22 cellular contexts compared by ENCODE assay signal in the genomic region with DNA sequence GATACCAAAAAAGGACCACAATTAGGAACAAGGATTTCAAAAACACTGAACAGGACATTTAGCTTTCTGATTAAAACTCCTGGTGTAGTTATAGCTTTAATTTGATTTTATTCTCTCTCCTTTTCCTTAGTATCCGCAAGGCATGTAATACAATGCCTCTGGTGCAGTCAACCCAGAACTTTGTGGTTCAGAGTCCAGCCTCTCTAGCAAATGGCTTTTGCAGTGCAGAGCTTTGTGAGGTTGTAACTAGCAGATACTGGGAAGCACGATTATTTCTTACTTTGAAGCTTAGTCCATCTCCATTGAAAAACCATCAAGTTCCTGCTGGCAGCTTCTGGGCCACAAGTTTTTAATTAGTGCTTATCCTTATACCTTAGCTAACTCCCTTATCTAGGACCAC.
"Had no signal": no experiment of that assay in that cellular context is flagged by ENCODE, and none has a peak within 500 bp of the region (broad histone marks: within the 10 kb centered on the region; RNA-seq: fewer than 3 reads in every experiment).

No MANE protein-coding gene starts in this region.

- ATAC-seq: HepG2 had no signal

- H3K27ac ChIP-seq: SJSA1, SK-N-MC had no signal

- H3K27me3 ChIP-seq: MG63, SJSA1 had no signal

- H3K4me1 ChIP-seq: SJSA1 had no signal

- H3K4me3 ChIP-seq: MG63, SJSA1, SK-N-MC had no signal

- DNase-seq: IMR-90, Karpas-422, KG1, MG63, NCI-H1092 treated with DMSO at 0.1 percent for 48 hours, NCI-H1436, NCI-H187, NCI-H2029, NCI-H2081 treated with DMSO at 0.1 percent for 48 hours, NCI-H2171, NCI-H226, NCI-H446, NCI-H510A, NCI-H524 treated with DMSO at 0.1 percent for 48 hours, NCI-H69, NCI-H774, Right ventricle myocardium superior, RPMI8226, SIG-M5 had no signal

- H3K36me3 ChIP-seq: MG63, SJSA1 had no signal
